In the genomic region with DNA sequence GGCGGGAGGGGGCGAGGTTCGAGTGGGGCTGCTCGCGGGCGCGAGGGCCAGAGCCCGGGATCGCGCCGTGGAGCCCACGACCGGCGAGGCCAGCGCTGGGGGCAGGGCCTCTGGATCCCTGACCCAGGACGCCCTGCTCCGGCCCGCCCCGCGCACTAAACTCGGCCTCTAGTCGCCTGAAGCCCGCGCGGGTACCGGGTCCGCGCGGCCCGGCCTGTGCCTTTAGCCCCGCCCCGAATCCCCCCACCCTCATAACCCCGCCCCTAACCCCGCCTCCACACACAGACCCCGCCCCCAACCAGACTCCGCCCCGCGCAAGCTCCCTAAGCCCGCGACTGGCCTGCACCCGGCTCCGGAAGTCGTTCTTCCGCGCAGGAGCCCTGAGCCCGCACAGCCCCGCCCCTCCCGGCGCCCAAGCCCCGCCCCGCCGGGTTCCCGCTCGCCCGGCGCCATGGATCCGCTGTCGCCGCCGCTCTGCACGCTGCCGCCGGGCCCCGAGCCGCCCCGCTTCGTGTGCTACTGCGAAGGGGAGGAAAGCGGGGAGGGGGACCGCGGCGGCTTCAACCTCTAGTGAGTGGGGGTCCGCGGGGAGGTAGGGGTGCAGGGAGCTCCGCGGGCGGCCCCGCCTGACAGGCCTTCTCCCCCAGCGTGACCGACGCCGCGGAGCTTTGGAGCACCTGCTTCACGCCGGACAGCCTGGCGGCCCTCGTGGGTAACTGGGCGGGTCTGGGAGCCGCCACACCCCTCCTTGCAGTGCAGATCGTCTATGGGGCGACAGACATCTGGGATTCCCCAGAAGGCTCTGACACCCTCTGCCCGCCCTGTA, we compare ENCODE assay signal across 8 cellular contexts. TPM values are rescaled to one million over a fixed set of nuclear protein-coding genes. Genes with fewer than 3 reads are reported as not detected.
DNase-seq lines count a peak whose midpoint lies in the region; ATAC-seq and TF ChIP-seq lines count a peak whose summit lies in the region.

A gene with protein sequence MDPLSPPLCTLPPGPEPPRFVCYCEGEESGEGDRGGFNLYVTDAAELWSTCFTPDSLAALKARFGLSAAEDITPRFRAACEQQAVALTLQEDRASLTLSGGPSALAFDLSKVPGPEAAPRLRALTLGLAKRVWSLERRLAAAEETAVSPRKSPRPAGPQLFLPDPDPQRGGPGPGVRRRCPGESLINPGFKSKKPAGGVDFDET (plus strand): TSS at position 430 of the 826 bp plus-strand sequence. CDS start 22 bp downstream, at position 452.

- peak; percentile 68 for TF ChIP-seq POLR2A in GM15510 (IDR thresholded peaks at IDR 0.05; ENCODE audit: borderline replicate concordance, extremely low read depth, insufficient read length)
- peak in 1 of 2 donors; percentile 35 for TF ChIP-seq POLR2A in uterus (IDR thresholded peaks at IDR 0.05)

- H3K9me3 ChIP-seq in right cardiac atrium (ENCODE audit: control insufficient read depth, low read length) (no peaks in the 10 kb centered on the region), uterus (no peaks in the 10 kb centered on the region)

- TF ChIP-seq CTCF in uterus (IDR thresholded peaks at IDR 0.05) = peak in 1 of 4 experiments; percentile 2

- H3K4me1 ChIP-seq in right cardiac atrium (ENCODE audit: control insufficient read depth, insufficient read depth, low read length) = peaks cover 8% of the 10 kb centered on the region
- peaks cover 0 to 19% of the 10 kb centered on the region in 2 donors for H3K4me1 ChIP-seq in uterus

- H3K36me3 ChIP-seq in uterus = no peaks in the 10 kb centered on the region

- WGBS in right cardiac atrium = under 1% methylated on average over 92 of the region's 92 CpGs

- ATAC-seq in HG02759 (IDR thresholded peaks at IDR 0.05; ENCODE audit: unreplicated experiment) (peak; percentile 93), right cardiac atrium (peak; percentile 89 to 93)

- H3K27me3 ChIP-seq in right cardiac atrium (ENCODE audit: control insufficient read depth, insufficient read depth) (no peaks in the 10 kb centered on the region), uterus (no peaks in the 10 kb centered on the region)

- DNase-seq in NCI-H1436 treated with DMSO at 0.1 percent for 48 hours (lab: John Stamatoyannopoulos, UW) = peak; percentile 28
- peak; percentile 94 to 98 (median 98) for DNase-seq in right cardiac atrium
- DNase-seq in putamen (ENCODE audit: low spot score) = peak; percentile 87
- peak; percentile 89 to 91 for DNase-seq in uterus

- H3K27ac ChIP-seq in angular gyrus (ENCODE audit: low read depth, low read length) = peak within 1 kb of the TSS; percentile 44
- H3K27ac ChIP-seq in right cardiac atrium (ENCODE audit: low read length) = peak within 1 kb of the TSS; percentile 71
- H3K27ac ChIP-seq in uterus = peak within 1 kb of the TSS; percentile 83 to 91

- H3K4me3 ChIP-seq in right cardiac atrium (ENCODE audit: low read length) (peak within 1 kb of the TSS; percentile 64), uterus (peak within 1 kb of the TSS; percentile 46 to 88)

- intact Hi-C loops in T-helper 2 cell treated with Interferon-gamma antibody and Interleukin-4, amounts not matched to agents 100 ng/mL and 5 ng/mL, for 36 hours (cut with micrococcal nuclease) = loop anchor here (1.0 to 5.0 kb wide), 8 partner anchors 14 to 509 kb away; partner anchors contain the start of genes C8G, FBXW5, PHPT1 and SAPCD2
- intact Hi-C loops in right cardiac atrium (cut with DNase I) = no loop called here
- intact Hi-C loops in uterus (cut with DNase I; ENCODE audit: low total_unique reads) = no loop called here

RNA-seq across cellular contexts. Expression of the gene that starts here (rescaled TPM):
- total RNA-seq in T-helper 2 cell treated with Interferon-gamma antibody and Interleukin-4, amounts not matched to agents 100 ng/mL and 5 ng/mL, for 36 hours = 71.4 and 74.5 TPM in 2 replicates
- total RNA-seq in right cardiac atrium = 10 to 100 TPM; 24.8 to 30.4 (median 27.6) TPM
- 44.5 TPM for polyA plus RNA-seq in right cardiac atrium
- 10 to 100 TPM; 14.2 to 39.5 (median 18.8) TPM for total RNA-seq in uterus

Comparison
In these comparisons a context has a peak if more than half of its experiments do, and no peak if none do; other contexts are left out.
1. Peak in every context shown above with its lines: DNase-seq, ATAC-seq, H3K4me3 ChIP-seq and H3K27ac ChIP-seq.
2. DNase-seq: peak in every context shown above with its lines; median percentile 98 in right cardiac atrium; 90 in uterus; 87 in putamen; 28 in NCI-H1436 treated with DMSO at 0.1 percent for 48 hours.